8 cellular contexts compared by ENCODE assay signal in the genomic region with DNA sequence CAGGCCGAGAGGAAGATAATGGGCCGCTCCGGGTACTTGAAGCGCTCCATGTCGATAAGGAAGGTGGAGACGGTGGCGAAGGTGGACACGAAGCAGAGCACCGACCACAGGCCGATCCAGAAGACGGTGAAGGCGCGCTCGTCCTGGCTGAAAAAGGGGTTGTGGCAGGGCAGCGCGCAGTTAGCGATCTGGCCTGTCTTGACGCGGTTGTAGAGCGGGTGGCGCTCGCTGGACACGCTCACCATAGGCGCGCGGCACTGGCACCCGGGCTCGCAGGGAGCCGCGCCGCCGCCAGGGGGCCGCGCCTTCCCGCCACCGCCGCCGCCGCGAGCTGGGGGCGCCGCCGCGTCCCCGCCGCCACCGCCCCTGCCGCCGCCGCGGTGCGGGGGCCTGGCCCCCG. TPM values are rescaled to one million over a fixed set of nuclear protein-coding genes. Genes with fewer than 3 reads are reported as not detected.
DNase-seq lines count a peak whose midpoint lies in the region; ATAC-seq, FAIRE-seq and TF ChIP-seq lines count a peak whose summit lies in the region.

No MANE protein-coding gene starts in this region.

- ATAC-seq in GM21723 (IDR thresholded peaks at IDR 0.05; ENCODE audit: unreplicated experiment), result peak; percentile 36
- peak; percentile 53 to 70 for ATAC-seq in natural killer cell treated with Interleukin-12 subunit alpha and Interleukin-12 subunit beta and Interleukin-15 and Interleukin-18, amount 100 ng/mL, for 72 hours

- H3K4me3 Mint-ChIP-seq in natural killer cell treated with Interleukin-12 subunit alpha and Interleukin-12 subunit beta and Interleukin-15 and Interleukin-18, amount 100 ng/mL, for 72 hours, result peak overlapping the region; percentile 86

- peak overlapping the region; percentile 72; the same call in 1 of the 2 replicates for H3K4me2 ChIP-seq in MM.1S (ENCODE audit: low read depth, low read length)

- no peaks in the 10 kb centered on the region for H3K36me3 Mint-ChIP-seq in natural killer cell treated with Interleukin-12 subunit alpha and Interleukin-12 subunit beta and Interleukin-15 and Interleukin-18, amount 100 ng/mL, for 72 hours

- H3K4me3 ChIP-seq in MM.1S (ENCODE audit: low read length), result peak overlapping the region; percentile 48; the same call in 1 of the 2 replicates
- H3K4me3 ChIP-seq in fibroblast of the aortic adventitia (ENCODE audit: low read depth, low read length), result peak overlapping the region; percentile 80

- H3K36me3 ChIP-seq in MM.1S (replicated peaks; ENCODE audit: insufficient read depth, low read length), result no peaks in the 10 kb centered on the region

- no peaks in the 10 kb centered on the region for H3K9me2 ChIP-seq in MM.1S (replicated peaks; ENCODE audit: insufficient read depth, low read length)

- no peak overlapping the region for H3K9ac ChIP-seq in MM.1S (ENCODE audit: low read length)

- TF ChIP-seq CTCF in MM.1S (IDR thresholded peaks at IDR 0.05; ENCODE audit: low read length) (peak; percentile 35), fibroblast of the aortic adventitia (IDR thresholded peaks at IDR 0.05; ENCODE audit: insufficient read depth, low read length) (peak; percentile 35)

- H3K27me3 Mint-ChIP-seq in natural killer cell treated with Interleukin-12 subunit alpha and Interleukin-12 subunit beta and Interleukin-15 and Interleukin-18, amount 100 ng/mL, for 72 hours, result peaks cover 20 to 49% of the 10 kb centered on the region in 2 donors

- H3K9me3 Mint-ChIP-seq in natural killer cell treated with Interleukin-12 subunit alpha and Interleukin-12 subunit beta and Interleukin-15 and Interleukin-18, amount 100 ng/mL, for 72 hours, result no peaks in the 10 kb centered on the region

- DNase-seq in GM03348 (ENCODE audit: low spot score) (peak; percentile 88), MM.1S (peak; percentile 69), fibroblast of the aortic adventitia (ENCODE audit: low read depth) (peak; percentile 74), urothelium cell line (ENCODE audit: low spot score) (peak; percentile 79)
- DNase-seq in activated T-cell treated with anti-CD3 and anti-CD28 coated beads, Interleukin-2, amount 50 U/mL, for 48 hours, result peak; percentile 52 to 66
- DNase-seq in natural killer cell treated with Interleukin-12 subunit alpha and Interleukin-12 subunit beta and Interleukin-15 and Interleukin-18, amount 100 ng/mL, for 72 hours (ENCODE audit: low spot score), result no peak
- no peak for DNase-seq in NK-92 treated with Interleukin-12 subunit alpha and Interleukin-12 subunit beta, amount 100 ng/mL, for 24 hours (lab: John Stamatoyannopoulos, UW)

- no peak overlapping the region for H2AFZ ChIP-seq in MM.1S (ENCODE audit: low read length)

- no peaks in the 10 kb centered on the region for H3K9me3 ChIP-seq in MM.1S (replicated peaks; ENCODE audit: insufficient read depth, low read length)

- peaks cover 18% of the 10 kb centered on the region for H3F3A ChIP-seq in MM.1S (ENCODE audit: insufficient read depth, low read length)

- H3K27ac ChIP-seq in MM.1S (ENCODE audit: low read length), result no peak overlapping the region

- H3K79me2 ChIP-seq in MM.1S (ENCODE audit: low read length), result no peaks in the 10 kb centered on the region

- no peak for FAIRE-seq in urothelium cell line (lab: Jason Lieb, UNC)

- no peaks in the 10 kb centered on the region for H4K20me1 ChIP-seq in MM.1S (ENCODE audit: insufficient read depth, low read length)

- no peak overlapping the region for H3K27ac Mint-ChIP-seq in natural killer cell treated with Interleukin-12 subunit alpha and Interleukin-12 subunit beta and Interleukin-15 and Interleukin-18, amount 100 ng/mL, for 72 hours

- H3K27me3 ChIP-seq in MM.1S (replicated peaks; ENCODE audit: insufficient read depth, low read length), result no peaks in the 10 kb centered on the region

- 0 out of 2 replicates have a peak, but pooled peaks cover 4% of the 10 kb centered on the region for H3K4me1 ChIP-seq in MM.1S (ENCODE audit: low read length)

- peaks cover 10 to 18% of the 10 kb centered on the region in 2 donors for H3K4me1 Mint-ChIP-seq in natural killer cell treated with Interleukin-12 subunit alpha and Interleukin-12 subunit beta and Interleukin-15 and Interleukin-18, amount 100 ng/mL, for 72 hours (ENCODE audit: low read depth in 2 of 2)

RNA-seq across cellular contexts. Expression of a gene that starts 1.6 kb away (rescaled TPM):
- total RNA-seq in fibroblast of the aortic adventitia (ENCODE audit: low replicate concordance), result 8.8 and 15.4 TPM in 2 replicates
- under 1 TPM; 0.64 to 0.73 TPM for total RNA-seq in natural killer cell treated with Interleukin-12 subunit alpha and Interleukin-12 subunit beta and Interleukin-15 and Interleukin-18, amount 100 ng/mL, for 72 hours

RNA-seq across cellular contexts. Expression of a gene that starts 35.3 kb away (rescaled TPM):
- total RNA-seq in fibroblast of the aortic adventitia (ENCODE audit: low replicate concordance), result 0.09 TPM in 1 of 2 replicates, not detected in the other
- not detected for total RNA-seq in natural killer cell treated with Interleukin-12 subunit alpha and Interleukin-12 subunit beta and Interleukin-15 and Interleukin-18, amount 100 ng/mL, for 72 hours

Comparison
In these comparisons a context has a peak if more than half of its experiments do, and no peak if none do; other contexts are left out.
1. DNase-seq: peak in GM03348 (single experiment), MM.1S (single experiment), activated T-cell treated with anti-CD3 and anti-CD28 coated beads, Interleukin-2, amount 50 U/mL, for 48 hours (2 of 2), fibroblast of the aortic adventitia (single experiment) and urothelium cell line (single experiment); none in natural killer cell treated with Interleukin-12 subunit alpha and Interleukin-12 subunit beta and Interleukin-15 and Interleukin-18, amount 100 ng/mL, for 72 hours (single experiment) and NK-92 treated with Interleukin-12 subunit alpha and Interleukin-12 subunit beta, amount 100 ng/mL, for 24 hours (single experiment).